ENCODE assay signal across 15 cellular contexts in genomic region chr10:16644146-16644545, GRCh38.
DNase-seq lines count a peak whose midpoint lies in the region; FAIRE-seq lines count a peak whose summit lies in the region.
"Had no signal": no experiment of that assay in that cellular context is flagged by ENCODE, and none has a peak within 500 bp of the region (broad histone marks: within the 10 kb centered on the region; RNA-seq: fewer than 3 reads in every experiment).

No MANE protein-coding gene starts in this region.

- peaks cover 16% of the 10 kb centered on the region for H3K4me1 Mint-ChIP-seq in activated T-helper 1 cell treated with anti-CD3 and anti-CD28 coated beads, Interleukin-12 subunit alpha, Interleukin-12 subunit beta, Interleukin-2, Interleukin-4 antibody, amounts not matched to agents 30 ng/mL and 10 ng/mL and 1 ng/mL, durations not matched to agents 14 hours and 24 hours and 36 hours (ENCODE audit: low read depth)

- H3K36me3 Mint-ChIP-seq in activated T-helper 1 cell treated with anti-CD3 and anti-CD28 coated beads, Interleukin-12 subunit alpha, Interleukin-12 subunit beta, Interleukin-2, Interleukin-4 antibody, amounts not matched to agents 30 ng/mL and 10 ng/mL and 1 ng/mL, durations not matched to agents 14 hours and 24 hours and 36 hours (ENCODE audit: low read depth) = peaks cover 2% of the 10 kb centered on the region

- no peak overlapping the region for H3K27ac Mint-ChIP-seq in activated T-helper 1 cell treated with anti-CD3 and anti-CD28 coated beads, Interleukin-12 subunit alpha, Interleukin-12 subunit beta, Interleukin-2, Interleukin-4 antibody, amounts not matched to agents 30 ng/mL and 10 ng/mL and 1 ng/mL, durations not matched to agents 14 hours and 24 hours and 36 hours

- no peaks in the 10 kb centered on the region for H3K27me3 Mint-ChIP-seq in activated T-helper 1 cell treated with anti-CD3 and anti-CD28 coated beads, Interleukin-12 subunit alpha, Interleukin-12 subunit beta, Interleukin-2, Interleukin-4 antibody, amounts not matched to agents 30 ng/mL and 10 ng/mL and 1 ng/mL, durations not matched to agents 14 hours and 24 hours and 36 hours (ENCODE audit: insufficient read depth)

- intact Hi-C loops in activated T-helper 1 cell treated with anti-CD3 and anti-CD28 coated beads, Interleukin-12 subunit alpha, Interleukin-12 subunit beta, Interleukin-2, Interleukin-4 antibody, amounts not matched to agents 30 ng/mL and 10 ng/mL and 1 ng/mL, durations not matched to agents 14 hours and 24 hours and 36 hours (cut with micrococcal nuclease) = no loop called here

- peak; percentile 49 for FAIRE-seq in HTR-8/SVneo (lab: Jason Lieb, UNC)
- FAIRE-seq: GM18507 had no signal

- H3K4me3 Mint-ChIP-seq in activated T-helper 1 cell treated with anti-CD3 and anti-CD28 coated beads, Interleukin-12 subunit alpha, Interleukin-12 subunit beta, Interleukin-2, Interleukin-4 antibody, amounts not matched to agents 30 ng/mL and 10 ng/mL and 1 ng/mL, durations not matched to agents 14 hours and 24 hours and 36 hours = no peak overlapping the region

- no peaks in the 10 kb centered on the region for H3K9me3 Mint-ChIP-seq in activated T-helper 1 cell treated with anti-CD3 and anti-CD28 coated beads, Interleukin-12 subunit alpha, Interleukin-12 subunit beta, Interleukin-2, Interleukin-4 antibody, amounts not matched to agents 30 ng/mL and 10 ng/mL and 1 ng/mL, durations not matched to agents 14 hours and 24 hours and 36 hours

- DNase-seq in CD1c-positive myeloid dendritic cell (ENCODE audit: extremely low spot score) (peak; percentile 5), HTR-8/SVneo (ENCODE audit: insufficient read length, low spot score) (peak; percentile 3), amniotic epithelial cell (ENCODE audit: low read depth) (peak; percentile 28), hepatic stellate cell (ENCODE audit: low spot score) (peak; percentile 13), NCI-H1092 (lab: John Stamatoyannopoulos, UW) (no peak), RPMI8226 (no peak)
- no peak for DNase-seq in activated T-helper 1 cell treated with anti-CD3 and anti-CD28 coated beads, Interleukin-12 subunit alpha, Interleukin-12 subunit beta, Interleukin-2, Interleukin-4 antibody, amounts not matched to agents 30 ng/mL and 10 ng/mL and 1 ng/mL, durations not matched to agents 14 hours and 24 hours and 36 hours (ENCODE audit: low spot score)
- DNase-seq in activated T-cell treated with anti-CD3 and anti-CD28 coated beads, Interleukin-2, amount 50 U/mL, for 1 hour = no peak
- DNase-seq: activated CD8-positive, alpha-beta memory T cell treated with anti-CD3 and anti-CD28 coated beads, Interleukin-2, amount 50 U/mL, for 48 hours; adrenal gland; lower lobe of right lung; MM.1S; NCI-H524; stimulated activated CD4-positive, alpha-beta T cell treated with anti-CD3 and anti-CD28 coated beads, Interleukin-1b, Interleukin-23, amount 100 ng/mL, for 48 hours had no signal

Comparison
In these comparisons a context has a peak if more than half of its experiments do, and no peak if none do; other contexts are left out.
1. DNase-seq: peak in CD1c-positive myeloid dendritic cell (single experiment), HTR-8/SVneo (single experiment), amniotic epithelial cell (single experiment) and hepatic stellate cell (single experiment); none in activated T-helper 1 cell treated with anti-CD3 and anti-CD28 coated beads, Interleukin-12 subunit alpha, Interleukin-12 subunit beta, Interleukin-2, Interleukin-4 antibody, amounts not matched to agents 30 ng/mL and 10 ng/mL and 1 ng/mL, durations not matched to agents 14 hours and 24 hours and 36 hours (single experiment), activated T-cell treated with anti-CD3 and anti-CD28 coated beads, Interleukin-2, amount 50 U/mL, for 1 hour (single experiment), NCI-H1092 (single experiment) and RPMI8226 (single experiment).